In the genomic region with DNA sequence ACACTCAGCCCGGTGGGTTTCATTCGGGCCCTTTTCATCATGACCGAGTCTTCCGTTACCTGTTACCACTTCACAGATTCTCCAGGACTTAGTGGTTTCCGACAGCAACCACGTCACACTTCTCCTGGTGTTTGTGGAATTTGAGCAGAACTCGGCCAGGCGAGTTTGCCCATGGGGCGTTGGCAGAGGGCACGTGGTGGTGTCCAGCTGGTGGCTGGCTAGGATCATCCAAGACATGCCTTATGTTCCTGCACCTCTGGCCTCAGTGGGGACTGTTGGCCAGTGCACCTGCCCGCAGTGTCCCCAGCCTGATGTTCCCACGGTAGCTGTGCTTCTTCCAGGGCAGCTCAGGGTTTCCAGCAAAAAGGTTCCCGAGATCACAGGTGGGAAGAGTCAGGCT, we compare ENCODE assay signal across 23 cellular contexts.
"Had no signal": no experiment of that assay in that cellular context is flagged by ENCODE, and none has a peak within 500 bp of the region (broad histone marks: within the 10 kb centered on the region; RNA-seq: fewer than 3 reads in every experiment).

No MANE protein-coding gene starts in this region.

- FAIRE-seq: endometrium had no signal

- H3K27me3 ChIP-seq: esophagus squamous epithelium, tibial nerve, upper lobe of left lung, uterus had no signal

- H3K27ac ChIP-seq: esophagus squamous epithelium, heart right ventricle, lower lobe of right lung, psoas muscle, sigmoid colon, skin epidermis, spleen, thoracic aorta, tibial nerve, upper lobe of left lung, uterus had no signal

- ATAC-seq: effector memory CD8-positive, alpha-beta T cell; heart right ventricle; left ventricle myocardium superior; lower lobe of right lung; naive thymus-derived CD8-positive, alpha-beta T cell; psoas muscle; right cardiac atrium; stimulated activated naive B cell treated with anti-CD40 and anti-IgM and Interleukin-4, amounts not matched to agents 10 μg/mL and 1 μg/mL and 100 μg/mL, for 72 hours had no signal

- H3K4me3 ChIP-seq: esophagus squamous epithelium, heart right ventricle, lower lobe of right lung, psoas muscle, sigmoid colon, skin epidermis, spleen, thoracic aorta, tibial nerve, upper lobe of left lung, uterus had no signal

- H3K4me1 ChIP-seq: esophagus squamous epithelium, heart right ventricle, lower lobe of right lung, psoas muscle, sigmoid colon, spleen, tibial nerve, upper lobe of left lung, uterus had no signal

- H3K9me3 ChIP-seq: uterus had no signal

- DNase-seq: cortex of kidney; effector memory CD8-positive, alpha-beta T cell; erythroblast; esophagus squamous epithelium; foreskin melanocyte; glutamatergic neuron; heart right ventricle; hippocampal formation; islet precursor cell; left ventricle myocardium superior; lower lobe of right lung; naive thymus-derived CD8-positive, alpha-beta T cell; right cardiac atrium; sigmoid colon; spleen; stimulated activated naive B cell treated with anti-CD40 and anti-IgM and Interleukin-4, amounts not matched to agents 10 μg/mL and 1 μg/mL and 100 μg/mL, for 72 hours; upper lobe of left lung; uterus had no signal

- H3K36me3 ChIP-seq: heart right ventricle, lower lobe of right lung, sigmoid colon, thoracic aorta, upper lobe of left lung, uterus had no signal
